Comparison of ENCODE assay signal across 1 cellular context in the genomic region with DNA sequence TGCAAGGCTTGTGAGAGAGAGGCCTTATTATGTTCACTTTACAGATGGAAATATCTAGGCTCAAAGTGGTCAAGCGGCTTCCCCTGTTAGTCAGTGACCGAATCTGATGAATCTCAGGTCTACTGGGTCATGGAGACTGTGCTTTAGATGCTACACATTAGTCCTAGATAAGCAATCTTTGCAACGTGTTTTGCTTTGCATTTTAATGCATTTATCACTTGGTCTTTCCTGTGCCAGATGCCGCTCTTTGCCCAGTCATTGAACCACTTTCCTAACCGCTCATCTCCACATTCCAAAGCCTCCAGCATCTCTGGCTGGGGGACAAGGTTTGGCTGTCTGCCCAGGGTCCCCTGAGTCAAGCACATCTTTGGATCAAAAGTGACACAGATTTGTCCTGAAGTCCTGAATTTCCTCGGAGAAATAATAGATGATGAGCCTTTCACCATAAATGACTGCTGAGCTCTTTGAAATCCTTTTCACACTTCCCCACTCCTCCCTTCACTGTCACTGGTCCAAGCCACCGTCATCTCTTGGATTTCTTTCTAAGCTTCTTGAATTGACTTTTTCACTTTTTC.
TF ChIP-seq lines count a peak whose summit lies in the region.

No MANE protein-coding gene starts in this region.

TF ChIP-seq in IMR-90, 13 proteins besides CTCF, POLR2A, EP300 and RAD21:
- peak; percentile 57 for TF ChIP-seq NFE2L2 (IDR thresholded peaks at IDR 0.05; ENCODE audit: low read depth, low read length)
- no peak for TF ChIP-seq MXI1 (IDR thresholded peaks at IDR 0.05; ENCODE audit: borderline replicate concordance, low read depth, low read length)
- peak; percentile 19; the same call in 1 of the 2 replicates for TF ChIP-seq MAFK (IDR thresholded peaks at IDR 0.05; ENCODE audit: low read depth, low read length)
- TF ChIP-seq BHLHE40 (IDR thresholded peaks at IDR 0.05; ENCODE audit: low read depth, low read length), result no peak
